10 cellular contexts compared by ENCODE assay signal in genomic region chr10:94076325-94076841, GRCh38.
DNase-seq lines count a peak whose midpoint lies in the region; ATAC-seq, FAIRE-seq and TF ChIP-seq lines count a peak whose summit lies in the region.
"Had no signal": no experiment of that assay in that cellular context is flagged by ENCODE, and none has a peak within 500 bp of the region (broad histone marks: within the 10 kb centered on the region; RNA-seq: fewer than 3 reads in every experiment).

No MANE protein-coding gene starts in this region.

- H3K27ac ChIP-seq in mammary epithelial cell (ENCODE audit: insufficient read depth, low read depth, low read length): no peak overlapping the region
- no peak overlapping the region for H3K27ac ChIP-seq in colonic mucosa
- no peak overlapping the region for H3K27ac ChIP-seq in HepG2 (ENCODE audit: extremely low read length, insufficient read depth, low read length)
- no peak overlapping the region for H3K27ac ChIP-seq in aorta (ENCODE audit: low read depth in 1 of 2, low read length in 2 of 2)

- CTCF ChIA-PET in MCF 10A (lab: Yijun Ruan, JAX) (interaction anchor here (0.6 to 1.9 kb wide), 11 partner anchors 9 to 257 kb away, joined by 3 to 10 read pairs (median 3); no protein-coding TSS in a partner anchor), mammary epithelial cell (lab: Charles Lee; ENCODE audit: low non-redundant PET) (interaction anchor here (0.6 to 0.9 kb wide), 3 partner anchors 88 to 368 kb away, joined by 3 to 5 read pairs (median 4); no protein-coding TSS in a partner anchor), HepG2 (lab: Yijun Ruan, JAX; ENCODE audit: low intra/inter-chr PET ratio, low total read pairs) (no interaction called here)

- no peak overlapping the region for H3K4me3 Mint-ChIP-seq in MCF 10A (ENCODE audit: unreplicated experiment)
- H3K4me3 Mint-ChIP-seq in stimulated activated effector memory CD8-positive, alpha-beta T cell treated with anti-CD3 and anti-CD28 coated beads, Interleukin-12 subunit alpha, Interleukin-12 subunit beta, amount 100 ng/mL, for 72 hours: no peak overlapping the region
- H3K4me3 Mint-ChIP-seq: CD4-positive, CD25-positive, alpha-beta regulatory T cell had no signal

- DNase-seq in MCF 10A (ENCODE audit: unreplicated experiment) (peak; percentile 5), mammary epithelial cell (no peak), colonic mucosa (peak; percentile 46), HepG2 (ENCODE audit: low spot score) (peak; percentile 39), aorta (no peak), MV-4-11 (lab: John Stamatoyannopoulos, UW) (no peak)
- DNase-seq in activated CD4-positive, alpha-beta T cell treated with anti-CD3 and anti-CD28 coated beads for 48 hours: no peak
- DNase-seq in stimulated activated effector memory CD8-positive, alpha-beta T cell treated with anti-CD3 and anti-CD28 coated beads, Interleukin-12 subunit alpha, Interleukin-12 subunit beta, amount 100 ng/mL, for 72 hours (ENCODE audit: low spot score in 2 of 2): no peak
- DNase-seq: CD4-positive, CD25-positive, alpha-beta regulatory T cell; NCI-H1417 treated with DMSO at 0.1 percent for 48 hours had no signal

- no peaks in the 10 kb centered on the region for H3K27me3 Mint-ChIP-seq in MCF 10A (ENCODE audit: insufficient read depth, unreplicated experiment)
- H3K27me3 Mint-ChIP-seq: CD4-positive, CD25-positive, alpha-beta regulatory T cell had no signal

- intact Hi-C loops in MCF 10A (cut with micrococcal nuclease) (loop anchor here (5.0 to 10.0 kb wide), 2 partner anchors 162 to 246 kb away; no protein-coding TSS in a partner anchor), mammary epithelial cell (cut with micrococcal nuclease) (loop anchor here (1.0 to 5.0 kb wide), 2 partner anchors 149 to 159 kb away; no protein-coding TSS in a partner anchor), colonic mucosa (cut with DNase I) (loop anchor here (10.0 kb wide), 1 partner anchor 148 kb away; no protein-coding TSS in a partner anchor), HepG2 (cut with micrococcal nuclease; ENCODE audit: unreplicated experiment) (loop anchor here (2.0 kb wide), 1 partner anchor 244 kb away; no protein-coding TSS in a partner anchor), aorta (cut with DNase I) (loop anchor here (2.0 to 5.0 kb wide), 3 partner anchors 84 to 244 kb away; partner anchors contain the start of gene PLCE1 (in 1 of the 2))

- TF ChIP-seq RAD21 in HepG2 (CRISPR knock-in tag; IDR thresholded peaks at IDR 0.05): peak; percentile 18; the same call in 1 of the 2 replicates

- no peak overlapping the region for H3K27ac Mint-ChIP-seq in MCF 10A (ENCODE audit: low read depth, unreplicated experiment)
- H3K27ac Mint-ChIP-seq in stimulated activated effector memory CD8-positive, alpha-beta T cell treated with anti-CD3 and anti-CD28 coated beads, Interleukin-12 subunit alpha, Interleukin-12 subunit beta, amount 100 ng/mL, for 72 hours: no peak overlapping the region
- H3K27ac Mint-ChIP-seq: CD4-positive, CD25-positive, alpha-beta regulatory T cell had no signal

- dilution Hi-C loops in mammary epithelial cell (cut with HindIII; ENCODE audit: low sequenced_read_pairs): no loop called here

- no peak overlapping the region for H2AFZ ChIP-seq in mammary epithelial cell (ENCODE audit: low read depth, low read length)
- H2AFZ ChIP-seq in HepG2 (ENCODE audit: low read length): no peak overlapping the region

- TF ChIP-seq EP300 in HepG2 (IDR thresholded peaks at IDR 0.05; ENCODE audit: low read depth in 2 of 2, low read length in 2 of 2) (no peak), HepG2 (CRISPR knock-in tag; IDR thresholded peaks at IDR 0.05; ENCODE audit: borderline replicate concordance) (no peak)

- no TSS peak for BruUV-seq in MCF 10A (replicated peaks; lab: Mats Ljungman, UMichigan)
- no TSS peak for BruUV-seq in mammary epithelial cell (replicated peaks; lab: Mats Ljungman, UMichigan)
- no TSS peak for BruUV-seq in HepG2 (replicated peaks; lab: Mats Ljungman, UMichigan)

- in situ Hi-C loops in mammary epithelial cell (cut with MboI; ENCODE audit: low sequenced_read_pairs in 2 of 2) (no loop called here), HepG2 (cut with HindIII; ENCODE audit: extremely low pct_ligation_motif_present, low pct_unique_long_range_greater_than_20kb) (no loop called here)

- peak; percentile 23 for TF ChIP-seq CTCF in MCF 10A (IDR thresholded peaks at IDR 0.05; ENCODE audit: unreplicated experiment)
- TF ChIP-seq CTCF in mammary epithelial cell (conservative IDR thresholded peaks at IDR 0.05 in 1 of 2, IDR thresholded peaks at IDR 0.05 in 1 of 2; ENCODE audit: extremely low read depth in 1 of 2, insufficient read depth in 1 of 2, low read depth in 1 of 2, low read length in 2 of 2): peak in 1 of 2 donors; percentile 43
- TF ChIP-seq CTCF in colonic mucosa (IDR thresholded peaks at IDR 0.05): no peak
- peak; percentile 55 for TF ChIP-seq CTCF in HepG2 (CRISPR knock-in tag; IDR thresholded peaks at IDR 0.05)

- ATAC-seq in HepG2: peak; percentile 94
- peak; percentile 78 for ATAC-seq in aorta (ENCODE audit: low FRiP score)
- no peak for ATAC-seq in stimulated activated effector memory CD8-positive, alpha-beta T cell treated with anti-CD3 and anti-CD28 coated beads, Interleukin-12 subunit alpha, Interleukin-12 subunit beta, amount 100 ng/mL, for 72 hours

- peaks cover 1% of the 10 kb centered on the region for H3K27me3 ChIP-seq in mammary epithelial cell (ENCODE audit: insufficient read depth, low read length)
- no peaks in the 10 kb centered on the region for H3K27me3 ChIP-seq in colonic mucosa
- H3K27me3 ChIP-seq in HepG2 (ENCODE audit: control insufficient read depth in 1 of 2, insufficient read depth in 2 of 2, low read length in 2 of 2): no peaks in the 10 kb centered on the region
- no peaks in the 10 kb centered on the region for H3K27me3 ChIP-seq in aorta (ENCODE audit: control insufficient read depth in 1 of 2, insufficient read depth in 2 of 2, low read length in 1 of 2)

- no peaks in the 10 kb centered on the region for H3K36me3 ChIP-seq in mammary epithelial cell (ENCODE audit: insufficient read depth, low read length)
- no peaks in the 10 kb centered on the region for H3K36me3 ChIP-seq in colonic mucosa
- no peaks in the 10 kb centered on the region for H3K36me3 ChIP-seq in HepG2 (replicated peaks in 1 of 2; ENCODE audit: control insufficient read depth in 1 of 2, insufficient read depth in 2 of 2, low read length in 2 of 2)
- H3K36me3 ChIP-seq in aorta (ENCODE audit: control insufficient read depth in 1 of 2, insufficient read depth in 2 of 2, low read length in 1 of 2): peaks cover 0 to 2% of the 10 kb centered on the region in 2 donors

- WGBS in mammary epithelial cell (ENCODE audit: low coverage, missing lambda C conversion rate): 36% methylated on average over 2 of the region's 2 CpGs
- 21% methylated on average over 2 of the region's 2 CpGs for WGBS in HepG2 (ENCODE audit: low lambda C conversion rate)
- WGBS in aorta, 2 donors: 0 to 7% methylated on average over 2 of the region's 2 CpGs

- H3K4me2 ChIP-seq in mammary epithelial cell (ENCODE audit: insufficient read depth, low read depth, low read length) (no peak overlapping the region), HepG2 (ENCODE audit: low read depth, low read length) (no peak overlapping the region)

- H3K9me3 ChIP-seq in mammary epithelial cell (replicated peaks; ENCODE audit: insufficient read depth, low read length) (no peaks in the 10 kb centered on the region), colonic mucosa (no peaks in the 10 kb centered on the region), HepG2 (ENCODE audit: low read length) (peaks cover 3% of the 10 kb centered on the region; the same call in 1 of the 2 replicates), aorta (ENCODE audit: control insufficient read depth, low read length) (no peaks in the 10 kb centered on the region)

- H4K20me1 ChIP-seq in mammary epithelial cell (ENCODE audit: insufficient read depth, low read length) (no peaks in the 10 kb centered on the region), HepG2 (ENCODE audit: insufficient read depth, low read length) (no peaks in the 10 kb centered on the region)

- no peak overlapping the region for H3K9ac ChIP-seq in mammary epithelial cell (ENCODE audit: insufficient read depth, low read length)
- H3K9ac ChIP-seq in colonic mucosa (ENCODE audit: low read depth in 2 of 2, low read length in 2 of 2): no peak overlapping the region
- no peak overlapping the region for H3K9ac ChIP-seq in HepG2 (ENCODE audit: insufficient read depth, low read depth, low read length)

- TF ChIP-seq POLR2A in HepG2 (IDR thresholded peaks at IDR 0.05; ENCODE audit: insufficient read depth in 1 of 2, low read depth in 2 of 2, low read length in 2 of 2): no peak

- no peaks in the 10 kb centered on the region for H3K36me3 Mint-ChIP-seq in MCF 10A (ENCODE audit: insufficient read depth, unreplicated experiment)
- no peaks in the 10 kb centered on the region for H3K36me3 Mint-ChIP-seq in stimulated activated effector memory CD8-positive, alpha-beta T cell treated with anti-CD3 and anti-CD28 coated beads, Interleukin-12 subunit alpha, Interleukin-12 subunit beta, amount 100 ng/mL, for 72 hours
- H3K36me3 Mint-ChIP-seq: CD4-positive, CD25-positive, alpha-beta regulatory T cell had no signal

- no peaks in the 10 kb centered on the region for H3K4me1 Mint-ChIP-seq in MCF 10A (ENCODE audit: insufficient read depth, unreplicated experiment)
- H3K4me1 Mint-ChIP-seq in stimulated activated effector memory CD8-positive, alpha-beta T cell treated with anti-CD3 and anti-CD28 coated beads, Interleukin-12 subunit alpha, Interleukin-12 subunit beta, amount 100 ng/mL, for 72 hours: no peaks in the 10 kb centered on the region
- H3K4me1 Mint-ChIP-seq: CD4-positive, CD25-positive, alpha-beta regulatory T cell had no signal

- H3K79me2 ChIP-seq in mammary epithelial cell (ENCODE audit: insufficient read depth, low read length): no peaks in the 10 kb centered on the region
- H3K79me2 ChIP-seq in HepG2 (ENCODE audit: insufficient read depth, low read length): no peaks in the 10 kb centered on the region

- FAIRE-seq in HepG2 (lab: Jason Lieb, UNC): peak; percentile 88

- H3K4me1 ChIP-seq in mammary epithelial cell (ENCODE audit: insufficient read depth, low read length) (no peaks in the 10 kb centered on the region), colonic mucosa (no peaks in the 10 kb centered on the region), HepG2 (ENCODE audit: insufficient read depth, low read length) (peaks cover 11% of the 10 kb centered on the region), aorta (ENCODE audit: control insufficient read depth in 1 of 2, insufficient read depth in 2 of 2, low read length in 2 of 2) (no peaks in the 10 kb centered on the region)

- POLR2A ChIA-PET in MCF 10A (lab: Yijun Ruan, JAX) (interaction anchor here (0.6 kb wide), 1 partner anchor 398 kb away, joined by 3 read pairs; no protein-coding TSS in a partner anchor), HepG2 (lab: Yijun Ruan, JAX) (no interaction called here)

- H3K4me3 ChIP-seq in mammary epithelial cell (replicated peaks in 1 of 3; ENCODE audit: insufficient read depth in 1 of 3, low read depth in 2 of 3, low read length in 3 of 3) (no peak overlapping the region), colonic mucosa (no peak overlapping the region), HepG2 (replicated peaks in 1 of 3; ENCODE audit: insufficient read depth in 1 of 3, low read depth in 2 of 3, low read length in 3 of 3) (no peak overlapping the region), aorta (ENCODE audit: low read length in 2 of 2) (no peak overlapping the region)

- no peaks in the 10 kb centered on the region for H3K9me3 Mint-ChIP-seq in MCF 10A (ENCODE audit: unreplicated experiment)
- H3K9me3 Mint-ChIP-seq in stimulated activated effector memory CD8-positive, alpha-beta T cell treated with anti-CD3 and anti-CD28 coated beads, Interleukin-12 subunit alpha, Interleukin-12 subunit beta, amount 100 ng/mL, for 72 hours: no peaks in the 10 kb centered on the region

Comparison
In these comparisons a context has a peak if more than half of its experiments do, and no peak if none do; other contexts are left out.
1. DNase-seq: peak in MCF 10A (single experiment), colonic mucosa (single experiment) and HepG2 (single experiment); none in mammary epithelial cell (single experiment), aorta (0 of 2), activated CD4-positive, alpha-beta T cell treated with anti-CD3 and anti-CD28 coated beads for 48 hours (single experiment), stimulated activated effector memory CD8-positive, alpha-beta T cell treated with anti-CD3 and anti-CD28 coated beads, Interleukin-12 subunit alpha, Interleukin-12 subunit beta, amount 100 ng/mL, for 72 hours (0 of 2) and MV-4-11 (single experiment).